29 cellular contexts compared by ENCODE assay signal in genomic region chr5:33604503-33604902, GRCh38.
"Had no signal": no experiment of that assay in that cellular context is flagged by ENCODE, and none has a peak within 500 bp of the region (broad histone marks: within the 10 kb centered on the region; RNA-seq: fewer than 3 reads in every experiment).

No MANE protein-coding gene starts in this region.

- H3K4me3 Mint-ChIP-seq: dendritic cell treated with granulocyte-macrophage colony-stimulating factor and Interleukin-4, amounts not matched to agents 40 ng/mL and 50 ng/mL, for 4 days; effector memory CD8-positive, alpha-beta T cell; endodermal cell had no signal

- H3K36me3 ChIP-seq: colonic mucosa, esophagus muscularis mucosa, esophagus squamous epithelium, gastrocnemius medialis, gastroesophageal sphincter, heart left ventricle, heart right ventricle had no signal

- H3K27ac ChIP-seq: colonic mucosa, coronary artery, dorsolateral prefrontal cortex, epithelial cell of prostate, esophagus squamous epithelium, foreskin keratinocyte, gastrocnemius medialis, gastroesophageal sphincter, heart left ventricle, heart right ventricle had no signal

- H3K9me3 ChIP-seq: colonic mucosa, esophagus muscularis mucosa, esophagus squamous epithelium, gastrocnemius medialis, gastroesophageal sphincter, heart left ventricle, heart right ventricle had no signal

- DNase-seq: colonic mucosa; cortex of kidney; dermis blood vessel endothelial cell; dorsolateral prefrontal cortex; effector CD4-positive, alpha-beta T cell; effector CD8-positive, alpha-beta T cell; effector memory CD4-positive, alpha-beta T cell; effector memory CD8-positive, alpha-beta T cell; endodermal cell; erythroblast; esophagus squamous epithelium; foreskin fibroblast; foreskin keratinocyte; foreskin melanocyte; gastrocnemius medialis; glutamatergic neuron; head of caudate nucleus; heart left ventricle; heart right ventricle had no signal

- H3K9me3 Mint-ChIP-seq: dendritic cell treated with granulocyte-macrophage colony-stimulating factor and Interleukin-4, amounts not matched to agents 40 ng/mL and 50 ng/mL, for 4 days; effector memory CD8-positive, alpha-beta T cell; endodermal cell had no signal

- FAIRE-seq: colon, endometrium, endothelial cell of umbilical vein, frontal cortex had no signal

- H3K27me3 ChIP-seq: colonic mucosa, esophagus muscularis mucosa, esophagus squamous epithelium, foreskin keratinocyte, gastrocnemius medialis, gastroesophageal sphincter, heart left ventricle had no signal

- H3K27me3 Mint-ChIP-seq: dendritic cell treated with granulocyte-macrophage colony-stimulating factor and Interleukin-4, amounts not matched to agents 40 ng/mL and 50 ng/mL, for 4 days had no signal

- H3K4me3 ChIP-seq: colonic mucosa, coronary artery, dorsolateral prefrontal cortex, esophagus muscularis mucosa, esophagus squamous epithelium, gastrocnemius medialis, gastroesophageal sphincter, heart left ventricle, heart right ventricle had no signal

- H3K27ac Mint-ChIP-seq: dendritic cell treated with granulocyte-macrophage colony-stimulating factor and Interleukin-4, amounts not matched to agents 40 ng/mL and 50 ng/mL, for 4 days; effector memory CD8-positive, alpha-beta T cell; endodermal cell had no signal

- ATAC-seq: effector memory CD8-positive, alpha-beta T cell; esophagus mucosa; foreskin keratinocyte; gastrocnemius medialis; gastroesophageal sphincter; heart left ventricle; heart right ventricle had no signal

- H3K4me1 ChIP-seq: colonic mucosa, foreskin keratinocyte, gastrocnemius medialis had no signal
